Comparison of ENCODE assay signal across 21 cellular contexts in genomic region chr6:135268740-135269139, GRCh38.
"Had no signal": no experiment of that assay in that cellular context is flagged by ENCODE, and none has a peak within 500 bp of the region (broad histone marks: within the 10 kb centered on the region; RNA-seq: fewer than 3 reads in every experiment).

No MANE protein-coding gene starts in this region.

- H3K4me1 ChIP-seq: breast epithelium, right atrium auricular region, testis, upper lobe of right lung had no signal

- DNase-seq: activated CD4-positive, alpha-beta T cell treated with anti-CD3 and anti-CD28 coated beads, Interleukin-2, amount 10 ng/mL, durations not matched to agents 24 days and 14 days; activated CD8-positive, alpha-beta memory T cell treated with anti-CD3 and anti-CD28 coated beads for 24 hours; activated CD8-positive, alpha-beta memory T cell treated with anti-CD3 and anti-CD28 coated beads, Interleukin-2, amount 50 U/mL, for 48 hours; activated gamma-delta T cell treated with Interleukin-2 at 50 U/mL for 16 hours; cerebellar nuclear complex; effector CD4-positive, alpha-beta T cell; hypothalamus; nephron progenitor cell; stimulated activated CD4-positive, alpha-beta T cell treated with anti-CD3 and anti-CD28 coated beads, Interleukin-2, amount 100 ng/mL, for 24 hours; testis; upper lobe of right lung had no signal

- FAIRE-seq: astrocyte, frontal cortex, keratinocyte, TTC549 had no signal

- H3K9me3 ChIP-seq: breast epithelium, right atrium auricular region, testis, upper lobe of right lung had no signal

- H3K4me3 ChIP-seq: breast epithelium, lung, right atrium auricular region, testis, upper lobe of right lung had no signal

- H3K9me3 Mint-ChIP-seq: activated CD4-positive, alpha-beta T cell treated with anti-CD3 and anti-CD28 coated beads, Interleukin-2, amount 10 ng/mL, durations not matched to agents 24 days and 14 days; T-helper 2 cell treated with Interferon-gamma antibody and Interleukin-4, amounts not matched to agents 5 μg/mL and 100 μg/mL, for 36 hours had no signal

- H3K4me3 Mint-ChIP-seq: activated CD4-positive, alpha-beta T cell treated with anti-CD3 and anti-CD28 coated beads, Interleukin-2, amount 10 ng/mL, durations not matched to agents 24 days and 14 days; nephron progenitor cell; T-helper 2 cell treated with Interferon-gamma antibody and Interleukin-4, amounts not matched to agents 5 μg/mL and 100 μg/mL, for 36 hours; WTC11 had no signal

- H3K27me3 ChIP-seq: breast epithelium, right atrium auricular region, testis, upper lobe of right lung had no signal

- H3K27ac ChIP-seq: breast epithelium, right atrium auricular region, testis, upper lobe of right lung had no signal

- H3K27me3 Mint-ChIP-seq: activated CD4-positive, alpha-beta T cell treated with anti-CD3 and anti-CD28 coated beads, Interleukin-2, amount 10 ng/mL, durations not matched to agents 24 days and 14 days; progenitor cell of endocrine pancreas had no signal

- H3K36me3 Mint-ChIP-seq: WTC11 had no signal

- H3K27ac Mint-ChIP-seq: activated CD4-positive, alpha-beta T cell treated with anti-CD3 and anti-CD28 coated beads, Interleukin-2, amount 10 ng/mL, durations not matched to agents 24 days and 14 days; progenitor cell of endocrine pancreas had no signal

- ATAC-seq: upper lobe of right lung, WTC11 had no signal

- H3K36me3 ChIP-seq: breast epithelium, right atrium auricular region, upper lobe of right lung had no signal
